9 cellular contexts compared by ENCODE assay signal in the genomic region with DNA sequence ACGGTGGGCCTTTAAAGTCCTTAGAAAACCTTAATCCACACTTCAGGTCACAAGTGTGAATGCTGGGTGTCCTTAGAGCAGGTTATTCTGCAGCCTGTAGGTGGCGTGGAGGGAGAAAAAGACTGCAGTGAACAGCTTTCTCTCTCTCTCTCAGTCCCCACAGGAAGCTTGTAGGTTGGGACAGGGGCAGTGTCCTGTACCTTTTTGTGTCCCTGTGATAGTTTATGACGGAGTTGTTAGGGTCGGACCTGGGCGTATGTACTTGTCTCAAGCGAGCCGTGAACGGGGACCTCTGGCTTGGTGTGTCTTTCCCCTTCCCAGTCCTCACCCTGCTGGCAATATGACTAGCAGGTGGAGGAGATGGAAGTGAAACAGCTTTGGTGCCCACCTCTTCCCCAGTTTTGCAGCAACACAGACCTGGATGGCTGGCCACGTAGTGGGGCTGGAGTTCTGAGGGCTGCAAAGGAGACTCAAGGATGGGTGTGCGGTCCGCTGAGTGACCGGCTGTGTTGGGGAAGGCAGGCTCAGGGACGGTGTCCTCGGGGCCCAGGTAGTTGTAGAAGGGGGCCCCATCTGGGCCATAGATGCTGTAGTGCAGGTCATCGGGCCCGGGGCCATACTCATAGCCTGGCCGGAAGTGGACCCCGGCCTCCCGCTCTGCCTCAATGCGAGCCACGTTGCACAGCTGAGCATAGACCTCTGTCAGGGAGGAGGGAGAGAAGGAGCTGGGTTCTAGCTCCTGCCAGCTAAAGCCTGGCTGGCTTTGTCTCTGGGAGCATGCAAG. TPM values are rescaled to one million over a fixed set of nuclear protein-coding genes. Genes with fewer than 3 reads are reported as not detected.
DNase-seq lines count a peak whose midpoint lies in the region; ATAC-seq, FAIRE-seq and TF ChIP-seq lines count a peak whose summit lies in the region.
"Had no signal": no experiment of that assay in that cellular context is flagged by ENCODE, and none has a peak within 500 bp of the region (broad histone marks: within the 10 kb centered on the region; RNA-seq: fewer than 3 reads in every experiment).

No MANE protein-coding gene starts in this region.

- TF ChIP-seq EP300 in esophagus muscularis mucosa (IDR thresholded peaks at IDR 0.05): no peak

- intact Hi-C loops in Panc1 (cut with micrococcal nuclease; ENCODE audit: unreplicated experiment) (no loop called here), esophagus muscularis mucosa (cut with DNase I) (loop anchor here (5.0 kb wide), 1 partner anchor 60 kb away; no protein-coding TSS in a partner anchor)
- intact Hi-C loops in naive thymus-derived CD4-positive, alpha-beta T cell (cut with micrococcal nuclease): no loop called here

- no peak for FAIRE-seq in GM19239 (lab: Jason Lieb, UNC)

- peaks cover 2% of the 10 kb centered on the region for H3K4me1 Mint-ChIP-seq in progenitor cell of endocrine pancreas (ENCODE audit: low read depth)
- H3K4me1 Mint-ChIP-seq in naive thymus-derived CD4-positive, alpha-beta T cell: peaks cover 3 to 28% (median 6%) of the 10 kb centered on the region in 7 donors
- H3K4me1 Mint-ChIP-seq in T-helper 17 cell: peaks cover 10% of the 10 kb centered on the region

- POLR2A ChIA-PET in Panc1 (lab: Charles Lee): no interaction called here
- POLR2A ChIA-PET in naive thymus-derived CD4-positive, alpha-beta T cell (lab: Charles Lee): no interaction called here

- H3K36me3 ChIP-seq in Panc1 (ENCODE audit: control insufficient read depth, insufficient read depth, low read length): no peaks in the 10 kb centered on the region
- H3K36me3 ChIP-seq in esophagus muscularis mucosa: peaks cover 4 to 38% (median 10%) of the 10 kb centered on the region in 4 donors
- H3K36me3 ChIP-seq in naive thymus-derived CD4-positive, alpha-beta T cell (ENCODE audit: control insufficient read depth in 2 of 3, insufficient read depth in 3 of 3, low read length in 3 of 3): peaks cover 0 to 8% (median 0%) of the 10 kb centered on the region in 3 experiments

- H3K4me1 ChIP-seq in Panc1 (ENCODE audit: control insufficient read depth, insufficient read depth, low read length) (no peaks in the 10 kb centered on the region), esophagus muscularis mucosa (peaks cover 0 to 15% (median 11%) of the 10 kb centered on the region in 4 donors)
- no peaks in the 10 kb centered on the region for H3K4me1 ChIP-seq in naive thymus-derived CD4-positive, alpha-beta T cell (ENCODE audit: control insufficient read depth in 2 of 2, insufficient read depth in 2 of 2, low read length in 2 of 2)

- in situ Hi-C loops in Panc1 (cut with HindIII; ENCODE audit: low pct_unique_long_range_greater_than_20kb, low sequenced_read_pairs): no loop called here

- H3K27me3 Mint-ChIP-seq in progenitor cell of endocrine pancreas (peaks cover 2% of the 10 kb centered on the region), T-helper 17 cell (peaks cover 3% of the 10 kb centered on the region)
- H3K27me3 Mint-ChIP-seq in naive thymus-derived CD4-positive, alpha-beta T cell: peaks cover 0 to 5% (median 0%) of the 10 kb centered on the region in 5 donors
- H3K27me3 Mint-ChIP-seq: stimulated activated naive CD8-positive, alpha-beta T cell treated with anti-CD3 and anti-CD28 coated beads, Interleukin-15, Interleukin-2, amounts not matched to agents 100 ng/mL and 50 ng/mL, for 24 hours had no signal

- H3K4me3 ChIP-seq in Panc1 (ENCODE audit: low read depth in 2 of 2, low read length in 2 of 2): no peak overlapping the region
- H3K4me3 ChIP-seq in esophagus muscularis mucosa: no peak overlapping the region
- no peak overlapping the region for H3K4me3 ChIP-seq in naive thymus-derived CD4-positive, alpha-beta T cell (ENCODE audit: low read length)

- ATAC-seq in Panc1: peak; percentile 73
- ATAC-seq in naive thymus-derived CD4-positive, alpha-beta T cell: no peak
- ATAC-seq in T-helper 17 cell: no peak

- TF ChIP-seq CTCF in Panc1 (IDR thresholded peaks at IDR 0.05) (peak; percentile 67), esophagus muscularis mucosa (IDR thresholded peaks at IDR 0.05) (peak in 2 of 3 experiments; percentile 9 to 35), progenitor cell of endocrine pancreas (IDR thresholded peaks at IDR 0.05; ENCODE audit: unreplicated experiment) (peak; percentile 66)

- H3K4me3 Mint-ChIP-seq in progenitor cell of endocrine pancreas (ENCODE audit: low read depth) (no peak overlapping the region), T-helper 17 cell (no peak overlapping the region)
- no peak overlapping the region for H3K4me3 Mint-ChIP-seq in naive thymus-derived CD4-positive, alpha-beta T cell
- H3K4me3 Mint-ChIP-seq: stimulated activated naive CD8-positive, alpha-beta T cell treated with anti-CD3 and anti-CD28 coated beads, Interleukin-15, Interleukin-2, amounts not matched to agents 100 ng/mL and 50 ng/mL, for 24 hours had no signal

- no peaks in the 10 kb centered on the region for H3K36me3 Mint-ChIP-seq in progenitor cell of endocrine pancreas (ENCODE audit: insufficient read depth)
- peaks cover 0 to 19% (median 0%) of the 10 kb centered on the region in 5 donors for H3K36me3 Mint-ChIP-seq in naive thymus-derived CD4-positive, alpha-beta T cell
- peaks cover 3% of the 10 kb centered on the region for H3K36me3 Mint-ChIP-seq in T-helper 17 cell (ENCODE audit: low read depth)

- peak; percentile 37 to 39 for DNase-seq in AML-193 (lab: John Stamatoyannopoulos, UW)
- peak; percentile 39 for DNase-seq in GM19239 (ENCODE audit: insufficient read length, low spot score)
- peak; percentile 30 for DNase-seq in Panc1 (ENCODE audit: low read depth, low spot score)
- no peak for DNase-seq in esophagus muscularis mucosa (ENCODE audit: extremely low spot score)
- DNase-seq in progenitor cell of endocrine pancreas (ENCODE audit: low spot score, unreplicated experiment): no peak
- DNase-seq in naive thymus-derived CD4-positive, alpha-beta T cell: no peak
- DNase-seq in NCI-H1092 treated with DMSO at 0.1 percent for 48 hours (lab: John Stamatoyannopoulos, UW): no peak
- DNase-seq in T-helper 17 cell: no peak

- BruUV-seq in Panc1 (replicated peaks; lab: Mats Ljungman, UMichigan): no TSS peak

- no peaks in the 10 kb centered on the region for H3K9me3 Mint-ChIP-seq in progenitor cell of endocrine pancreas (ENCODE audit: low read depth)
- no peaks in the 10 kb centered on the region for H3K9me3 Mint-ChIP-seq in naive thymus-derived CD4-positive, alpha-beta T cell
- H3K9me3 Mint-ChIP-seq: stimulated activated naive CD8-positive, alpha-beta T cell treated with anti-CD3 and anti-CD28 coated beads, Interleukin-15, Interleukin-2, amounts not matched to agents 100 ng/mL and 50 ng/mL, for 24 hours had no signal

- no peak for TF ChIP-seq POLR2A in esophagus muscularis mucosa (IDR thresholded peaks at IDR 0.05; ENCODE audit: low read depth)

- H3K27ac Mint-ChIP-seq in progenitor cell of endocrine pancreas (no peak overlapping the region), T-helper 17 cell (no peak overlapping the region)
- H3K27ac Mint-ChIP-seq in naive thymus-derived CD4-positive, alpha-beta T cell: no peak overlapping the region
- H3K27ac Mint-ChIP-seq: stimulated activated naive CD8-positive, alpha-beta T cell treated with anti-CD3 and anti-CD28 coated beads, Interleukin-15, Interleukin-2, amounts not matched to agents 100 ng/mL and 50 ng/mL, for 24 hours had no signal

- WGBS in esophagus muscularis mucosa: 85% methylated on average over 18 of the region's 21 CpGs

- H3K27ac ChIP-seq in Panc1 (ENCODE audit: low read length): no peak overlapping the region
- no peak overlapping the region for H3K27ac ChIP-seq in esophagus muscularis mucosa (replicated peaks in 1 of 4)
- H3K27ac ChIP-seq in naive thymus-derived CD4-positive, alpha-beta T cell (ENCODE audit: low read depth, low read length): no peak overlapping the region

- H3K27me3 ChIP-seq in Panc1 (ENCODE audit: control insufficient read depth, insufficient read depth, low read length) (no peaks in the 10 kb centered on the region), esophagus muscularis mucosa (no peaks in the 10 kb centered on the region)
- H3K27me3 ChIP-seq in naive thymus-derived CD4-positive, alpha-beta T cell (ENCODE audit: control insufficient read depth in 2 of 2, insufficient read depth in 2 of 2, low read length in 2 of 2): no peaks in the 10 kb centered on the region

- CTCF ChIA-PET in Panc1 (lab: Charles Lee): no interaction called here
- CTCF ChIA-PET in naive thymus-derived CD4-positive, alpha-beta T cell (lab: Charles Lee): no interaction called here

- H3K9me3 ChIP-seq in Panc1 (ENCODE audit: control insufficient read depth, insufficient read depth, low read depth, low read length): no peaks in the 10 kb centered on the region
- no peaks in the 10 kb centered on the region for H3K9me3 ChIP-seq in esophagus muscularis mucosa
- no peaks in the 10 kb centered on the region for H3K9me3 ChIP-seq in naive thymus-derived CD4-positive, alpha-beta T cell (ENCODE audit: control insufficient read depth in 2 of 3, low read length in 3 of 3)
- H3K9me3 ChIP-seq in T-helper 17 cell (ENCODE audit: control insufficient read depth, low read length, poor library complexity, severe bottlenecking): no peaks in the 10 kb centered on the region

RNA-seq across cellular contexts. Expression of gene ISCA2, which starts 8.9 kb away (rescaled TPM):
- total RNA-seq in Panc1 (2021; ENCODE audit: unreplicated experiment): 26.1 TPM
- 23.0 TPM for polyA plus RNA-seq in Panc1 (2012; ENCODE audit: insufficient read length)
- 10 to 100 TPM in 3 of 4 donors, 1 to 10 TPM in 1; 5.8 to 20.4 (median 15.1) TPM for total RNA-seq in esophagus muscularis mucosa
- 34.0 and 37.2 TPM in 2 replicates for total RNA-seq in progenitor cell of endocrine pancreas
- 10 to 100 TPM; 13.9 to 39.5 (median 25.2) TPM for total RNA-seq in naive thymus-derived CD4-positive, alpha-beta T cell
- 100 to 1,000 TPM in 1 of 2 donors, 10 to 100 TPM in 1; 69.2 to 106 TPM for polyA plus RNA-seq in naive thymus-derived CD4-positive, alpha-beta T cell
- 10 to 100 TPM; 14.4 to 21.3 TPM for total RNA-seq in T-helper 17 cell

RNA-seq across cellular contexts. Expression of gene NPC2, which starts 9.3 kb away (rescaled TPM):
- total RNA-seq in Panc1 (2021; ENCODE audit: unreplicated experiment) (141 TPM), esophagus muscularis mucosa (100 to 1,000 TPM; 119 to 205 (median 162) TPM), progenitor cell of endocrine pancreas (177 and 186 TPM in 2 replicates), T-helper 17 cell (10 to 100 TPM; 32.7 to 39.0 TPM)
- 191 TPM for polyA plus RNA-seq in Panc1 (2012; ENCODE audit: insufficient read length)
- total RNA-seq in naive thymus-derived CD4-positive, alpha-beta T cell: 100 to 1,000 TPM in 1 of 5 experiments, 10 to 100 TPM in 4; 37.9 to 108 (median 56.3) TPM
- polyA plus RNA-seq in naive thymus-derived CD4-positive, alpha-beta T cell: 10 to 100 TPM; 66.9 to 71.3 TPM

Comparison
In these comparisons a context has a peak if more than half of its experiments do, and no peak if none do; other contexts are left out.
1. DNase-seq: peak in AML-193 (2 of 2), GM19239 (single experiment) and Panc1 (single experiment); none in esophagus muscularis mucosa (single experiment), progenitor cell of endocrine pancreas (single experiment), naive thymus-derived CD4-positive, alpha-beta T cell (0 of 9), NCI-H1092 treated with DMSO at 0.1 percent for 48 hours (single experiment) and T-helper 17 cell (0 of 3).
2. Peak in every context shown above with its lines, with median percentiles within 50 percentile points of each other: CTCF ChIP-seq.